In genomic region chr10:62063795-62064472, GRCh38 we compare ENCODE assay signal across 14 cellular contexts.
DNase-seq lines count a peak whose midpoint lies in the region; ATAC-seq and TF ChIP-seq lines count a peak whose summit lies in the region.
"Had no signal": no experiment of that assay in that cellular context is flagged by ENCODE, and none has a peak within 500 bp of the region (broad histone marks: within the 10 kb centered on the region; RNA-seq: fewer than 3 reads in every experiment).

No MANE protein-coding gene starts in this region.

- H3K9me3 ChIP-seq in Caco-2 (no peaks in the 10 kb centered on the region), fibroblast of lung (ENCODE audit: control insufficient read depth, insufficient read depth, low read depth, low read length) (no peaks in the 10 kb centered on the region)

- H3K9ac ChIP-seq in fibroblast of lung (ENCODE audit: insufficient read depth, low read length) (no peak overlapping the region), rectal smooth muscle tissue (ENCODE audit: low read length) (no peak overlapping the region)

- H3K27me3 Mint-ChIP-seq in Caco-2 (ENCODE audit: insufficient read depth, unreplicated experiment) (no peaks in the 10 kb centered on the region), activated B cell treated with CpG ODN at 0.5 μM for 24 hours (no peaks in the 10 kb centered on the region), endothelial cell (ENCODE audit: unreplicated experiment) (no peaks in the 10 kb centered on the region)

- DNase-seq in Caco-2: no peak
- DNase-seq in activated B cell treated with CpG ODN at 0.5 μM for 24 hours: no peak
- DNase-seq in fibroblast of lung (ENCODE audit: low read depth in 2 of 2): peak; percentile 63 to 75
- DNase-seq in activated gamma-delta T cell (lab: John Stamatoyannopoulos, UW): no peak
- DNase-seq in endothelial cell (ENCODE audit: low spot score): no peak
- no peak for DNase-seq in NCI-H446 treated with DMSO at 0.1 percent for 48 hours (lab: John Stamatoyannopoulos, UW)
- DNase-seq: brain microvascular endothelial cell, DND-41, Kasumi-1, NCI-H69, retina, T1000 had no signal

- POLR2A ChIA-PET in Caco-2 (lab: Charles Lee): no interaction called here
- POLR2A ChIA-PET in activated B cell treated with CpG ODN at 0.5 μM for 24 hours (lab: Charles Lee): interaction anchor here (0.6 to 1.1 kb wide), 3 partner anchors 9 to 18 kb away, joined by 3 to 4 read pairs (median 3); no protein-coding TSS in a partner anchor

- H3K27ac ChIP-seq in fibroblast of lung (ENCODE audit: insufficient read depth, low read length): peak overlapping the region; percentile 43
- H3K27ac ChIP-seq in rectal smooth muscle tissue (ENCODE audit: low read depth, low read length): peak overlapping the region; percentile 41
- H3K27ac ChIP-seq: brain microvascular endothelial cell had no signal

- no TSS peak for BruUV-seq in Caco-2 (replicated peaks; lab: Mats Ljungman, UMichigan)

- H3K4me1 Mint-ChIP-seq in Caco-2 (ENCODE audit: low read depth, unreplicated experiment) (peaks cover 29% of the 10 kb centered on the region), activated B cell treated with CpG ODN at 0.5 μM for 24 hours (peaks cover 58% of the 10 kb centered on the region), endothelial cell (ENCODE audit: unreplicated experiment) (no peaks in the 10 kb centered on the region)

- H3K4me3 ChIP-seq in Caco-2 (ENCODE audit: low read depth, low read length): no peak overlapping the region
- no peak overlapping the region for H3K4me3 ChIP-seq in fibroblast of lung (replicated peaks in 1 of 4; ENCODE audit: control extremely low read depth in 1 of 4, insufficient read depth in 1 of 4, low read depth in 3 of 4, low read length in 4 of 4)
- H3K4me3 ChIP-seq in rectal smooth muscle tissue (ENCODE audit: low read length): no peak overlapping the region

- H3K79me2 ChIP-seq in fibroblast of lung (ENCODE audit: control insufficient read depth, insufficient read depth, low read length): peaks cover 80% of the 10 kb centered on the region

- no peaks in the 10 kb centered on the region for H4K20me1 ChIP-seq in fibroblast of lung (ENCODE audit: control insufficient read depth, extremely low read depth, insufficient read depth, low read length)

- CTCF ChIA-PET in Caco-2 (lab: Charles Lee): interaction anchor here (0.6 kb wide), 1 partner anchor 754 kb away, joined by 3 read pairs; no protein-coding TSS in a partner anchor
- CTCF ChIA-PET in activated B cell treated with CpG ODN at 0.5 μM for 24 hours (lab: Charles Lee): no interaction called here

- H3K27ac Mint-ChIP-seq in Caco-2 (ENCODE audit: unreplicated experiment) (peak overlapping the region; percentile 30), activated B cell treated with CpG ODN at 0.5 μM for 24 hours (peak overlapping the region; percentile 35), endothelial cell (ENCODE audit: unreplicated experiment) (no peak overlapping the region)

- TF ChIP-seq CTCF in Caco-2 (IDR thresholded peaks at IDR 0.05; ENCODE audit: insufficient read depth in 1 of 2, low read depth in 1 of 2, low read length in 1 of 2, severe bottlenecking in 1 of 2, unreplicated experiment in 1 of 2): no peak
- TF ChIP-seq CTCF in activated B cell treated with CpG ODN at 0.5 μM for 24 hours (IDR thresholded peaks at IDR 0.05): no peak
- TF ChIP-seq CTCF in fibroblast of lung (conservative IDR thresholded peaks at IDR 0.05 in 1 of 2, IDR thresholded peaks at IDR 0.05 in 1 of 2; ENCODE audit: low read depth in 1 of 2, low read length in 2 of 2): no peak
- no peak for TF ChIP-seq CTCF in endothelial cell (IDR thresholded peaks at IDR 0.05; ENCODE audit: unreplicated experiment)

- H3K4me2 ChIP-seq in fibroblast of lung (ENCODE audit: extremely low read depth, insufficient read depth, low read length): peak overlapping the region; percentile 2

- H3K36me3 Mint-ChIP-seq in Caco-2 (ENCODE audit: insufficient read depth, unreplicated experiment) (peaks cover 100% of the 10 kb centered on the region), activated B cell treated with CpG ODN at 0.5 μM for 24 hours (ENCODE audit: low read depth) (peaks cover 89% of the 10 kb centered on the region), endothelial cell (ENCODE audit: low read depth, unreplicated experiment) (no peaks in the 10 kb centered on the region)

- intact Hi-C loops in Caco-2 (cut with micrococcal nuclease; ENCODE audit: unreplicated experiment) (no loop called here), activated B cell treated with CpG ODN at 0.5 μM for 24 hours (cut with micrococcal nuclease) (no loop called here)

- H3K4me3 Mint-ChIP-seq in Caco-2 (ENCODE audit: unreplicated experiment) (no peak overlapping the region), activated B cell treated with CpG ODN at 0.5 μM for 24 hours (no peak overlapping the region), endothelial cell (ENCODE audit: unreplicated experiment) (no peak overlapping the region)

- H3K9me3 Mint-ChIP-seq in Caco-2 (ENCODE audit: unreplicated experiment) (no peaks in the 10 kb centered on the region), activated B cell treated with CpG ODN at 0.5 μM for 24 hours (no peaks in the 10 kb centered on the region), endothelial cell (ENCODE audit: unreplicated experiment) (no peaks in the 10 kb centered on the region)

- H3K27me3 ChIP-seq in Caco-2 (replicated peaks; ENCODE audit: control insufficient read depth, insufficient read depth, low read length) (no peaks in the 10 kb centered on the region), fibroblast of lung (ENCODE audit: control insufficient read depth, insufficient read depth, low read length) (no peaks in the 10 kb centered on the region), rectal smooth muscle tissue (ENCODE audit: control insufficient read depth, insufficient read depth, low read length) (no peaks in the 10 kb centered on the region)
- H3K27me3 ChIP-seq: brain microvascular endothelial cell had no signal

- ATAC-seq in activated B cell treated with CpG ODN at 0.5 μM for 24 hours (ENCODE audit: low read depth) (no peak), HG03342 (IDR thresholded peaks at IDR 0.05; ENCODE audit: unreplicated experiment) (no peak)

- peaks cover 7% of the 10 kb centered on the region for H3K4me1 ChIP-seq in Caco-2
- H3K4me1 ChIP-seq in fibroblast of lung (ENCODE audit: control insufficient read depth, extremely low read depth, insufficient read depth, low read length): peaks cover 15% of the 10 kb centered on the region
- peaks cover 7% of the 10 kb centered on the region for H3K4me1 ChIP-seq in rectal smooth muscle tissue (ENCODE audit: control insufficient read depth, insufficient read depth, low read length)

- H2AFZ ChIP-seq in fibroblast of lung (ENCODE audit: low read length): no peak overlapping the region

- H3K36me3 ChIP-seq in Caco-2 (ENCODE audit: control insufficient read depth, insufficient read depth, low read length): peaks cover 14% of the 10 kb centered on the region
- H3K36me3 ChIP-seq in fibroblast of lung (ENCODE audit: control insufficient read depth, insufficient read depth, low read length): peaks cover 26% of the 10 kb centered on the region
- peaks cover 16% of the 10 kb centered on the region for H3K36me3 ChIP-seq in rectal smooth muscle tissue (ENCODE audit: control insufficient read depth, insufficient read depth, low read length)

Comparison
In these comparisons a context has a peak if more than half of its experiments do, and no peak if none do; other contexts are left out.
1. DNase-seq: peak in fibroblast of lung (2 of 2); none in Caco-2 (0 of 2), activated B cell treated with CpG ODN at 0.5 μM for 24 hours (single experiment), activated gamma-delta T cell (single experiment), endothelial cell (single experiment) and NCI-H446 treated with DMSO at 0.1 percent for 48 hours (single experiment).